1 cellular context compared by ENCODE assay signal in genomic region chr16:67935402-67936123, GRCh38.
A peak's percentile ranks its signal among the peaks of the same experiment; 100 is the strongest.
TF ChIP-seq lines count a peak whose summit lies in the region.

No MANE protein-coding gene starts in this region.

TF ChIP-seq in HepG2, 621 proteins besides CTCF, POLR2A, EP300 and RAD21 (continued from another document and continues in another):
- TF ChIP-seq ZNF318 (CRISPR knock-in tag; IDR thresholded peaks at IDR 0.05) (peak; percentile 93; the same call in 1 of the 2 replicates), KDM3A (CRISPR knock-in tag; IDR thresholded peaks at IDR 0.05; ENCODE audit: low read depth) (peak; percentile 76), GMEB1 (CRISPR knock-in tag; IDR thresholded peaks at IDR 0.05; ENCODE audit: borderline replicate concordance) (peak; percentile 78), ETV5 (CRISPR knock-in tag; IDR thresholded peaks at IDR 0.05; ENCODE audit: borderline replicate concordance) (peak; percentile 76), NFRKB (IDR thresholded peaks at IDR 0.05) (no peak), ZNF710 (CRISPR knock-in tag; IDR thresholded peaks at IDR 0.05; ENCODE audit: borderline replicate concordance) (no peak), NR1H2 (CRISPR knock-in tag; IDR thresholded peaks at IDR 0.05; ENCODE audit: borderline replicate concordance, low read depth) (peak; percentile 88; the same call in 1 of the 2 replicates), TRAFD1 (CRISPR knock-in tag; IDR thresholded peaks at IDR 0.05; ENCODE audit: borderline replicate concordance) (peak; percentile 67; the same call in 1 of the 2 replicates), ATF1 (CRISPR knock-in tag; IDR thresholded peaks at IDR 0.05) (no peak), RBFOX2 (IDR thresholded peaks at IDR 0.05; ENCODE audit: low read depth, low read length) (peak; percentile 97), NCOA1 (CRISPR knock-in tag; IDR thresholded peaks at IDR 0.05) (0 out of 2 replicates have a peak, but pooled peaks have one; percentile 3), FOXA3 (CRISPR knock-in tag; IDR thresholded peaks at IDR 0.05) (peak; percentile 61), ZNF580 (CRISPR knock-in tag; IDR thresholded peaks at IDR 0.05; ENCODE audit: borderline replicate concordance, low read depth) (peak; percentile 61), ZKSCAN8 (CRISPR knock-in tag; IDR thresholded peaks at IDR 0.05; ENCODE audit: borderline replicate concordance) (no peak), MTF2 (CRISPR knock-in tag; IDR thresholded peaks at IDR 0.05; ENCODE audit: borderline replicate concordance) (no peak), IKZF1 (IDR thresholded peaks at IDR 0.05) (no peak), ZBTB42 (CRISPR knock-in tag; IDR thresholded peaks at IDR 0.05) (peak; percentile 26; the same call in 1 of the 2 replicates), KIAA2018 (CRISPR knock-in tag; IDR thresholded peaks at IDR 0.05; ENCODE audit: borderline replicate concordance) (no peak), PRDM10 (CRISPR knock-in tag; IDR thresholded peaks at IDR 0.05; ENCODE audit: low read depth) (no peak), ZNF605 (CRISPR knock-in tag; IDR thresholded peaks at IDR 0.05) (peak; percentile 91), ZEB1 (IDR thresholded peaks at IDR 0.05; ENCODE audit: insufficient replicate concordance, low read depth) (no peak)
